ENCODE assay signal across 10 cellular contexts in genomic region chr3:30680789-30681188, GRCh38.
A peak's percentile ranks its signal among the peaks of the same experiment; 100 is the strongest.
DNase-seq lines count a peak whose midpoint lies in the region; ATAC-seq, FAIRE-seq and TF ChIP-seq lines count a peak whose summit lies in the region.
"Had no signal": no experiment of that assay in that cellular context is flagged by ENCODE, and none has a peak within 500 bp of the region (broad histone marks: within the 10 kb centered on the region; RNA-seq: fewer than 3 reads in every experiment).

No MANE protein-coding gene starts in this region.

- no peaks in the 10 kb centered on the region for H3K27me3 Mint-ChIP-seq in naive thymus-derived CD4-positive, alpha-beta T cell

- CTCF ChIA-PET in HepG2 (lab: Yijun Ruan, JAX; ENCODE audit: low intra/inter-chr PET ratio, low total read pairs), result no interaction called here
- CTCF ChIA-PET in naive thymus-derived CD4-positive, alpha-beta T cell (lab: Charles Lee), result interaction anchor here (1.2 kb wide), 1 partner anchor 15 kb away, joined by 3 read pairs; no protein-coding TSS in a partner anchor

- no peak for TF ChIP-seq RAD21 in HepG2 (CRISPR knock-in tag; IDR thresholded peaks at IDR 0.05)

- BruUV-seq in HepG2 (replicated peaks; lab: Mats Ljungman, UMichigan), result no TSS peak

- no peak overlapping the region for H3K27ac ChIP-seq in HepG2 (ENCODE audit: extremely low read length, insufficient read depth, low read length)
- H3K27ac ChIP-seq in right lobe of liver, result no peak overlapping the region
- peak overlapping the region; percentile 41 for H3K27ac ChIP-seq in ectodermal cell (ENCODE audit: insufficient read depth, low read depth, low read length, poor library complexity, severe bottlenecking)
- H3K27ac ChIP-seq in naive thymus-derived CD4-positive, alpha-beta T cell (ENCODE audit: low read depth, low read length), result peak overlapping the region; percentile 52

- WGBS in HepG2 (ENCODE audit: low lambda C conversion rate), result 97% methylated on average over 6 of the region's 6 CpGs
- WGBS in right lobe of liver (ENCODE audit: insufficient coverage, low coverage, low lambda C conversion rate, missing lambda C conversion rate), result 98% methylated on average over 5 of the region's 6 CpGs
- 10% methylated on average over 6 of the region's 6 CpGs for WGBS in ectodermal cell, 2 experiments

- peaks cover 0 to 4% (median 0%) of the 10 kb centered on the region in 11 donors for H3K9me3 Mint-ChIP-seq in naive thymus-derived CD4-positive, alpha-beta T cell

- H3K4me2 ChIP-seq in HepG2 (ENCODE audit: low read depth, low read length), result no peak overlapping the region

- TF ChIP-seq CTCF in HepG2 (CRISPR knock-in tag; IDR thresholded peaks at IDR 0.05), result no peak
- no peak for TF ChIP-seq CTCF in right lobe of liver (IDR thresholded peaks at IDR 0.05)

- POLR2A ChIA-PET in HepG2 (lab: Yijun Ruan, JAX), result interaction anchor here (0.7 kb wide), 1 partner anchor 596 kb away, joined by 4 read pairs; no protein-coding TSS in a partner anchor
- POLR2A ChIA-PET in naive thymus-derived CD4-positive, alpha-beta T cell (lab: Charles Lee), result interaction anchor here (0.7 to 3.1 kb wide), 6 partner anchors 9 to 45 kb away, joined by 3 to 13 read pairs (median 4); no protein-coding TSS in a partner anchor

- H3K4me3 Mint-ChIP-seq in naive thymus-derived CD4-positive, alpha-beta T cell, result peak overlapping the region; percentile 39 to 88 (median 78)

- peak overlapping the region; percentile 62 to 98 (median 93) for H3K27ac Mint-ChIP-seq in naive thymus-derived CD4-positive, alpha-beta T cell

- intact Hi-C loops in HepG2 (cut with micrococcal nuclease; ENCODE audit: unreplicated experiment) (no loop called here), right lobe of liver (cut with DNase I) (no loop called here)
- intact Hi-C loops in naive thymus-derived CD4-positive, alpha-beta T cell (cut with micrococcal nuclease), result loop anchor here (1.0 to 2.0 kb wide), 4 partner anchors 7 to 66 kb away; no protein-coding TSS in a partner anchor

- TF ChIP-seq POLR2A in HepG2 (IDR thresholded peaks at IDR 0.05; ENCODE audit: insufficient read depth in 1 of 2, low read depth in 2 of 2, low read length in 2 of 2) (no peak), right lobe of liver (IDR thresholded peaks at IDR 0.05) (no peak)

- peaks cover 66% of the 10 kb centered on the region for H3K79me2 ChIP-seq in HepG2 (ENCODE audit: insufficient read depth, low read length)

- H3K4me1 ChIP-seq in HepG2 (ENCODE audit: insufficient read depth, low read length), result peaks cover 13% of the 10 kb centered on the region; the same call in 1 of the 2 replicates
- peaks cover 0 to 4% (median 0%) of the 10 kb centered on the region in 4 donors for H3K4me1 ChIP-seq in right lobe of liver
- peaks cover 15% of the 10 kb centered on the region for H3K4me1 ChIP-seq in ectodermal cell (ENCODE audit: control insufficient read depth, insufficient read depth, low read length)
- H3K4me1 ChIP-seq in naive thymus-derived CD4-positive, alpha-beta T cell (ENCODE audit: control insufficient read depth in 2 of 2, insufficient read depth in 2 of 2, low read length in 2 of 2), result peaks cover 32 to 87% of the 10 kb centered on the region in 2 donors

- peaks cover 36 to 90% of the 10 kb centered on the region in 2 experiments for H3K36me3 ChIP-seq in HepG2 (replicated peaks in 1 of 2; ENCODE audit: control insufficient read depth in 1 of 2, insufficient read depth in 2 of 2, low read length in 2 of 2)
- peaks cover 0 to 31% (median 5%) of the 10 kb centered on the region in 4 donors for H3K36me3 ChIP-seq in right lobe of liver
- no peaks in the 10 kb centered on the region for H3K36me3 ChIP-seq in ectodermal cell (ENCODE audit: control insufficient read depth, insufficient read depth, low read length)
- H3K36me3 ChIP-seq in naive thymus-derived CD4-positive, alpha-beta T cell (ENCODE audit: control insufficient read depth in 2 of 3, insufficient read depth in 3 of 3, low read length in 3 of 3), result peaks cover 12 to 75% (median 32%) of the 10 kb centered on the region in 3 experiments

- H3K4me1 Mint-ChIP-seq in naive thymus-derived CD4-positive, alpha-beta T cell, result peaks cover 67 to 100% (median 93%) of the 10 kb centered on the region in 7 donors

- DNase-seq in HepG2 (ENCODE audit: low spot score) (no peak), right lobe of liver (no peak), NCI-H2171 (lab: John Stamatoyannopoulos, UW) (no peak), NCI-H2107 treated with DMSO at 0.1 percent for 48 hours (lab: John Stamatoyannopoulos, UW; ENCODE audit: unreplicated experiment) (no peak), HUDEP-2 (lab: John Stamatoyannopoulos, UW; ENCODE audit: unreplicated experiment in 76 of 76) (no peak)
- peak in 1 of 9 donors; percentile 24 for DNase-seq in naive thymus-derived CD4-positive, alpha-beta T cell
- no peak for DNase-seq in activated effector memory CD4-positive, alpha-beta T cell treated with anti-CD3 and anti-CD28 coated beads, Interleukin-2, amount 50 U/mL, for 16 hours
- DNase-seq: activated CD4-positive, alpha-beta T cell treated with anti-CD3 and anti-CD28 coated beads, Interleukin-2, amount 50 U/mL, for 4 hours; NCI-H1436 had no signal

- TF ChIP-seq EP300 in HepG2 (IDR thresholded peaks at IDR 0.05; ENCODE audit: low read depth in 2 of 2, low read length in 2 of 2), result no peak
- TF ChIP-seq EP300 in HepG2 (CRISPR knock-in tag; IDR thresholded peaks at IDR 0.05; ENCODE audit: borderline replicate concordance), result no peak

- ATAC-seq in HepG2, result no peak
- ATAC-seq in right lobe of liver, result no peak
- ATAC-seq in naive thymus-derived CD4-positive, alpha-beta T cell, result no peak

- H3K27me3 ChIP-seq in HepG2 (ENCODE audit: control insufficient read depth in 1 of 2, insufficient read depth in 2 of 2, low read length in 2 of 2) (no peaks in the 10 kb centered on the region), right lobe of liver (no peaks in the 10 kb centered on the region), ectodermal cell (ENCODE audit: control insufficient read depth, insufficient read depth, low read length, poor library complexity, severe bottlenecking) (no peaks in the 10 kb centered on the region)
- H3K27me3 ChIP-seq in naive thymus-derived CD4-positive, alpha-beta T cell (ENCODE audit: control insufficient read depth in 2 of 2, insufficient read depth in 2 of 2, low read length in 2 of 2), result no peaks in the 10 kb centered on the region

- H3K9ac ChIP-seq in HepG2 (ENCODE audit: insufficient read depth, low read depth, low read length), result no peak overlapping the region

- H3K9me3 ChIP-seq in HepG2 (ENCODE audit: low read length), result no peaks in the 10 kb centered on the region
- no peaks in the 10 kb centered on the region for H3K9me3 ChIP-seq in right lobe of liver
- no peaks in the 10 kb centered on the region for H3K9me3 ChIP-seq in ectodermal cell (ENCODE audit: control insufficient read depth, low read length)
- H3K9me3 ChIP-seq in naive thymus-derived CD4-positive, alpha-beta T cell (ENCODE audit: control insufficient read depth in 2 of 3, low read length in 3 of 3), result no peaks in the 10 kb centered on the region

- peaks cover 35 to 78% (median 67%) of the 10 kb centered on the region in 5 donors for H3K36me3 Mint-ChIP-seq in naive thymus-derived CD4-positive, alpha-beta T cell

- H3K4me3 ChIP-seq in HepG2 (replicated peaks in 1 of 3; ENCODE audit: insufficient read depth in 1 of 3, low read depth in 2 of 3, low read length in 3 of 3), result no peak overlapping the region
- H3K4me3 ChIP-seq in right lobe of liver, result no peak overlapping the region
- no peak overlapping the region for H3K4me3 ChIP-seq in ectodermal cell (ENCODE audit: insufficient read depth, low read depth, low read length)
- no peak overlapping the region for H3K4me3 ChIP-seq in naive thymus-derived CD4-positive, alpha-beta T cell (ENCODE audit: low read length)

- in situ Hi-C loops in HepG2 (cut with HindIII; ENCODE audit: extremely low pct_ligation_motif_present, low pct_unique_long_range_greater_than_20kb), result no loop called here

- no peak for FAIRE-seq in HepG2 (lab: Jason Lieb, UNC)

- H4K20me1 ChIP-seq in HepG2 (ENCODE audit: insufficient read depth, low read length), result peaks cover 80% of the 10 kb centered on the region

- H2AFZ ChIP-seq in HepG2 (ENCODE audit: low read length), result no peak overlapping the region

TF ChIP-seq in HepG2, 621 proteins besides CTCF, POLR2A, EP300 and RAD21:
- TF ChIP-seq POLR2AphosphoS5 (IDR thresholded peaks at IDR 0.05; ENCODE audit: low read depth, low read length) (peak; percentile 19; the same call in 1 of the 2 replicates), KLF12 (CRISPR knock-in tag; IDR thresholded peaks at IDR 0.05; ENCODE audit: borderline replicate concordance) (no peak), MXD1 (CRISPR knock-in tag; IDR thresholded peaks at IDR 0.05) (no peak), RBM22 (optimal IDR thresholded peaks at IDR 0.05; ENCODE audit: low read length) (peak; percentile 95)

Comparison
In these comparisons a context has a peak if more than half of its experiments do, and no peak if none do; other contexts are left out.
1. H3K27ac ChIP-seq: peak in ectodermal cell (single experiment) and naive thymus-derived CD4-positive, alpha-beta T cell (single experiment); none in HepG2 (single experiment) and right lobe of liver (0 of 3).
2. intact Hi-C loops: an anchor here in naive thymus-derived CD4-positive, alpha-beta T cell (1.0 to 2.0 kb wide); none called in HepG2 and right lobe of liver.